ENCODE assay signal across 1 cellular context in the genomic region with DNA sequence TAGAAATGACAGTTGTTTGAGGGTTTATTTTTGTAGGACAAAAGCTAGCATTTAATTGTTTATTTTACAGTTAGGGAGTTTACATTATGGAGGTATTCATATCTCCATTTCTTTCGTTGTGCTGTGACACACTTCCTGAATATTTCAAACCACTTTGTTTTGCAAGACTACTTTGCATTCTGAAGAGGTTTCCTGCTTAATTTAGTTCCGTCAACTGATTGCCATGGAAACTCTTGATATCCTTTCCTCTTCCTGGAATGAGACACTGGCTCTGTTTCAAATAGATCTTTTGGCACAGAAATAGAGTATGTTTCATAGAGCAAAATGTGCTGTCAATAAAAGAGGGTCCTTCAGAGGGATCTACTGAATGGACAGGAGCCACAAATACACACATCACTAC.
TF ChIP-seq lines count a peak whose summit lies in the region.

No MANE protein-coding gene starts in this region.

TF ChIP-seq in SK-N-SH treated with all-trans-retinoic acid at 6 μM for 48 hours, 23 proteins besides CTCF, POLR2A, EP300 and RAD21 (continued from another document):
- TF ChIP-seq, protein P1, sequence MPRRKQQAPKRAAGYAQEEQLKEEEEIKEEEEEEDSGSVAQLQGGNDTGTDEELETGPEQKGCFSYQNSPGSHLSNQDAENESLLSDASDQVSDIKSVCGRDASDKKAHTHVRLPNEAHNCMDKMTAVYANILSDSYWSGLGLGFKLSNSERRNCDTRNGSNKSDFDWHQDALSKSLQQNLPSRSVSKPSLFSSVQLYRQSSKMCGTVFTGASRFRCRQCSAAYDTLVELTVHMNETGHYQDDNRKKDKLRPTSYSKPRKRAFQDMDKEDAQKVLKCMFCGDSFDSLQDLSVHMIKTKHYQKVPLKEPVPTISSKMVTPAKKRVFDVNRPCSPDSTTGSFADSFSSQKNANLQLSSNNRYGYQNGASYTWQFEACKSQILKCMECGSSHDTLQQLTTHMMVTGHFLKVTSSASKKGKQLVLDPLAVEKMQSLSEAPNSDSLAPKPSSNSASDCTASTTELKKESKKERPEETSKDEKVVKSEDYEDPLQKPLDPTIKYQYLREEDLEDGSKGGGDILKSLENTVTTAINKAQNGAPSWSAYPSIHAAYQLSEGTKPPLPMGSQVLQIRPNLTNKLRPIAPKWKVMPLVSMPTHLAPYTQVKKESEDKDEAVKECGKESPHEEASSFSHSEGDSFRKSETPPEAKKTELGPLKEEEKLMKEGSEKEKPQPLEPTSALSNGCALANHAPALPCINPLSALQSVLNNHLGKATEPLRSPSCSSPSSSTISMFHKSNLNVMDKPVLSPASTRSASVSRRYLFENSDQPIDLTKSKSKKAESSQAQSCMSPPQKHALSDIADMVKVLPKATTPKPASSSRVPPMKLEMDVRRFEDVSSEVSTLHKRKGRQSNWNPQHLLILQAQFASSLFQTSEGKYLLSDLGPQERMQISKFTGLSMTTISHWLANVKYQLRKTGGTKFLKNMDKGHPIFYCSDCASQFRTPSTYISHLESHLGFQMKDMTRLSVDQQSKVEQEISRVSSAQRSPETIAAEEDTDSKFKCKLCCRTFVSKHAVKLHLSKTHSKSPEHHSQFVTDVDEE (CRISPR knock-in tag; IDR thresholded peaks at IDR 0.05), result no peak
